ENCODE assay signal across 10 cellular contexts in the genomic region with DNA sequence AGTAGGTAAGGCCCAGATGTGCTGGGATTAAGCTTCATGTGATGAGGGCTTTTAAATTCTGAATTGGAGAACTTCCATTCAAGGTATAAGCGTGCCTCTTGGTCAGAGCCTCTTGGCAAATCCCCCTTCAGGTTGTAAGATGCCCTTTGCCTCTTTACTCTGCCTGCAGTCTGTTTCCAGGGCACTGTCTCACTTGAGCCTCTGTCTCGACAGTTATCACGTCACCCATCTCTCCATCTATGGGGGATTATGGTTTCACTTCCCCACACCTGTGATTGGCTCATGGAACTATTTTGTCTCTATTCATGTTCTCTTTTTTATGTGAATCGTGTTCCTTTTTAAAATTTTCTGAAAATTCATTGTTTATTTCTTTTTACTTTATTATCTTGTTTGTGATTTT.
DNase-seq lines count a peak whose midpoint lies in the region; ATAC-seq and FAIRE-seq lines count a peak whose summit lies in the region.
"Had no signal": no experiment of that assay in that cellular context is flagged by ENCODE, and none has a peak within 500 bp of the region (broad histone marks: within the 10 kb centered on the region; RNA-seq: fewer than 3 reads in every experiment).

No MANE protein-coding gene starts in this region.

- no peaks in the 10 kb centered on the region for H3K9me3 Mint-ChIP-seq in activated naive CD4-positive, alpha-beta T cell treated with anti-CD3 and anti-CD28 coated beads, Interleukin-2, amount 10 ng/mL, durations not matched to agents 7 days and 5 days
- no peaks in the 10 kb centered on the region for H3K9me3 Mint-ChIP-seq in stimulated activated effector memory CD8-positive, alpha-beta T cell treated with anti-CD3 and anti-CD28 coated beads, Interleukin-12 subunit alpha, Interleukin-12 subunit beta, amount 100 ng/mL, for 72 hours

- peaks cover 74% of the 10 kb centered on the region for H3K36me3 Mint-ChIP-seq in activated naive CD4-positive, alpha-beta T cell treated with anti-CD3 and anti-CD28 coated beads, Interleukin-2, amount 10 ng/mL, durations not matched to agents 7 days and 5 days
- H3K36me3 Mint-ChIP-seq in stimulated activated effector memory CD8-positive, alpha-beta T cell treated with anti-CD3 and anti-CD28 coated beads, Interleukin-12 subunit alpha, Interleukin-12 subunit beta, amount 100 ng/mL, for 72 hours: peaks cover 97% of the 10 kb centered on the region

- ATAC-seq in HG02588 (IDR thresholded peaks at IDR 0.05; ENCODE audit: unreplicated experiment): peak; percentile 85
- ATAC-seq in stimulated activated effector memory CD8-positive, alpha-beta T cell treated with anti-CD3 and anti-CD28 coated beads, Interleukin-12 subunit alpha, Interleukin-12 subunit beta, amount 100 ng/mL, for 72 hours: no peak
- ATAC-seq: PC-3 had no signal

- CTCF ChIA-PET in activated naive CD4-positive, alpha-beta T cell treated with anti-CD3 and anti-CD28 coated beads, Interleukin-2, amount 10 ng/mL, durations not matched to agents 7 days and 5 days (lab: Charles Lee): interaction anchor here (0.6 to 2.0 kb wide), 5 partner anchors 12 to 145 kb away, joined by 3 to 5 read pairs (median 4); no protein-coding TSS in a partner anchor

- peak; percentile 5 for DNase-seq in activated naive CD4-positive, alpha-beta T cell treated with anti-CD3 and anti-CD28 coated beads, Interleukin-2, amount 10 ng/mL, durations not matched to agents 7 days and 5 days
- DNase-seq in activated naive CD4-positive, alpha-beta T cell treated with Interleukin-2 at 50 U/mL for 16 hours: no peak
- DNase-seq in MV-4-11 (lab: John Stamatoyannopoulos, UW) (peak; percentile 70), NCI-H69 (lab: John Stamatoyannopoulos, UW) (no peak), HTR-8/SVneo (ENCODE audit: insufficient read length, low spot score) (no peak)
- no peak for DNase-seq in stimulated activated effector memory CD8-positive, alpha-beta T cell treated with anti-CD3 and anti-CD28 coated beads, Interleukin-12 subunit alpha, Interleukin-12 subunit beta, amount 100 ng/mL, for 72 hours (ENCODE audit: low spot score in 2 of 2)
- no peak for DNase-seq in effector CD8-positive, alpha-beta T cell (lab: John Stamatoyannopoulos, UW)
- DNase-seq: effector CD4-positive, alpha-beta T cell; PC-3 had no signal

- H3K4me3 Mint-ChIP-seq in activated naive CD4-positive, alpha-beta T cell treated with anti-CD3 and anti-CD28 coated beads, Interleukin-2, amount 10 ng/mL, durations not matched to agents 7 days and 5 days: no peak overlapping the region
- no peak overlapping the region for H3K4me3 Mint-ChIP-seq in stimulated activated effector memory CD8-positive, alpha-beta T cell treated with anti-CD3 and anti-CD28 coated beads, Interleukin-12 subunit alpha, Interleukin-12 subunit beta, amount 100 ng/mL, for 72 hours

- no peaks in the 10 kb centered on the region for H3K27me3 Mint-ChIP-seq in activated naive CD4-positive, alpha-beta T cell treated with anti-CD3 and anti-CD28 coated beads, Interleukin-2, amount 10 ng/mL, durations not matched to agents 7 days and 5 days

- peaks cover 67% of the 10 kb centered on the region for H3K4me1 Mint-ChIP-seq in activated naive CD4-positive, alpha-beta T cell treated with anti-CD3 and anti-CD28 coated beads, Interleukin-2, amount 10 ng/mL, durations not matched to agents 7 days and 5 days
- H3K4me1 Mint-ChIP-seq in stimulated activated effector memory CD8-positive, alpha-beta T cell treated with anti-CD3 and anti-CD28 coated beads, Interleukin-12 subunit alpha, Interleukin-12 subunit beta, amount 100 ng/mL, for 72 hours: peaks cover 63% of the 10 kb centered on the region

- H3K27ac Mint-ChIP-seq in activated naive CD4-positive, alpha-beta T cell treated with anti-CD3 and anti-CD28 coated beads, Interleukin-2, amount 10 ng/mL, durations not matched to agents 7 days and 5 days: peak overlapping the region; percentile 28
- peak overlapping the region; percentile 90 for H3K27ac Mint-ChIP-seq in stimulated activated effector memory CD8-positive, alpha-beta T cell treated with anti-CD3 and anti-CD28 coated beads, Interleukin-12 subunit alpha, Interleukin-12 subunit beta, amount 100 ng/mL, for 72 hours

- no peak for FAIRE-seq in HTR-8/SVneo (lab: Jason Lieb, UNC)

Comparison
In these comparisons a context has a peak if more than half of its experiments do, and no peak if none do; other contexts are left out.
1. DNase-seq: peak in activated naive CD4-positive, alpha-beta T cell treated with anti-CD3 and anti-CD28 coated beads, Interleukin-2, amount 10 ng/mL, durations not matched to agents 7 days and 5 days (single experiment) and MV-4-11 (single experiment); none in activated naive CD4-positive, alpha-beta T cell treated with Interleukin-2 at 50 U/mL for 16 hours (single experiment), stimulated activated effector memory CD8-positive, alpha-beta T cell treated with anti-CD3 and anti-CD28 coated beads, Interleukin-12 subunit alpha, Interleukin-12 subunit beta, amount 100 ng/mL, for 72 hours (0 of 2), effector CD8-positive, alpha-beta T cell (single experiment), NCI-H69 (single experiment) and HTR-8/SVneo (single experiment).